ENCODE assay signal across 15 cellular contexts in genomic region chr5:81789033-81789432, GRCh38. TPM values are rescaled to one million over a fixed set of nuclear protein-coding genes. Genes with fewer than 3 reads are reported as not detected.
DNase-seq lines count a peak whose midpoint lies in the region; ATAC-seq, FAIRE-seq and TF ChIP-seq lines count a peak whose summit lies in the region.
"Had no signal": no experiment of that assay in that cellular context is flagged by ENCODE, and none has a peak within 500 bp of the region (broad histone marks: within the 10 kb centered on the region; RNA-seq: fewer than 3 reads in every experiment).

No MANE protein-coding gene starts in this region.

- no peak for TF ChIP-seq RAD21 in HepG2 (CRISPR knock-in tag; IDR thresholded peaks at IDR 0.05)

- H3K9ac ChIP-seq in HepG2 (ENCODE audit: insufficient read depth, low read depth, low read length): no peak overlapping the region
- H3K9ac ChIP-seq: KMS-11 had no signal

- no peak for ATAC-seq in HepG2
- no peak for ATAC-seq in HG03520 (IDR thresholded peaks at IDR 0.05; ENCODE audit: unreplicated experiment)
- ATAC-seq in HG03342 (IDR thresholded peaks at IDR 0.05; ENCODE audit: unreplicated experiment): no peak

- H3K27ac Mint-ChIP-seq in MCF 10A (ENCODE audit: low read depth, unreplicated experiment): peak overlapping the region; percentile 92
- H3K27ac Mint-ChIP-seq: activated naive CD8-positive, alpha-beta T cell; memory B cell had no signal

- H4K20me1 ChIP-seq in HepG2 (ENCODE audit: insufficient read depth, low read length): no peaks in the 10 kb centered on the region

- TF ChIP-seq POLR2A in breast epithelium (IDR thresholded peaks at IDR 0.05) (no peak), HepG2 (IDR thresholded peaks at IDR 0.05; ENCODE audit: insufficient read depth in 1 of 2, low read depth in 2 of 2, low read length in 2 of 2) (no peak)

- WGBS in HepG2 (ENCODE audit: low lambda C conversion rate): 42% methylated on average over 5 of the region's 5 CpGs

- H3K27ac ChIP-seq in breast epithelium: peak overlapping the region in 1 of 2 donors; percentile 71
- H3K27ac ChIP-seq in HepG2 (ENCODE audit: extremely low read length, insufficient read depth, low read length): no peak overlapping the region
- H3K27ac ChIP-seq: KMS-11 had no signal

- intact Hi-C loops in MCF 10A (cut with micrococcal nuclease): no loop called here
- intact Hi-C loops in breast epithelium (cut with DNase I; ENCODE audit: low total_unique reads): no loop called here
- intact Hi-C loops in HepG2 (cut with micrococcal nuclease; ENCODE audit: unreplicated experiment): no loop called here

- in situ Hi-C loops in HepG2 (cut with HindIII; ENCODE audit: extremely low pct_ligation_motif_present, low pct_unique_long_range_greater_than_20kb): no loop called here

- H3K9me3 Mint-ChIP-seq in MCF 10A (ENCODE audit: unreplicated experiment): peaks cover 7% of the 10 kb centered on the region
- H3K9me3 Mint-ChIP-seq: memory B cell had no signal

- H3K4me1 Mint-ChIP-seq in MCF 10A (ENCODE audit: insufficient read depth, unreplicated experiment): peaks cover 25% of the 10 kb centered on the region

- H3K4me1 ChIP-seq in breast epithelium: peaks cover 0 to 10% of the 10 kb centered on the region in 2 donors
- no peaks in the 10 kb centered on the region for H3K4me1 ChIP-seq in HepG2 (ENCODE audit: insufficient read depth, low read length)

- no peak overlapping the region for H2AFZ ChIP-seq in HepG2 (ENCODE audit: low read length)

- TF ChIP-seq CTCF in MCF 10A (IDR thresholded peaks at IDR 0.05; ENCODE audit: unreplicated experiment): no peak
- no peak for TF ChIP-seq CTCF in breast epithelium (IDR thresholded peaks at IDR 0.05)
- no peak for TF ChIP-seq CTCF in bronchial epithelial cell (IDR thresholded peaks at IDR 0.05; ENCODE audit: insufficient read depth, low read length, severe bottlenecking)
- TF ChIP-seq CTCF in HepG2 (CRISPR knock-in tag; IDR thresholded peaks at IDR 0.05): no peak

- FAIRE-seq in bronchial epithelial cell (lab: Jason Lieb, UNC): no peak
- no peak for FAIRE-seq in HepG2 (lab: Jason Lieb, UNC)

- no peaks in the 10 kb centered on the region for H3K27me3 Mint-ChIP-seq in MCF 10A (ENCODE audit: insufficient read depth, unreplicated experiment)
- H3K27me3 Mint-ChIP-seq: activated naive CD8-positive, alpha-beta T cell had no signal

- H3K4me3 ChIP-seq in breast epithelium (no peak overlapping the region), bronchial epithelial cell (ENCODE audit: low read depth, low read length) (no peak overlapping the region), HepG2 (replicated peaks in 1 of 3; ENCODE audit: insufficient read depth in 1 of 3, low read depth in 2 of 3, low read length in 3 of 3) (no peak overlapping the region)

- POLR2A ChIA-PET in MCF 10A (lab: Yijun Ruan, JAX): interaction anchor here (0.7 to 6.6 kb wide), 25 partner anchors 9 to 378 kb away, joined by 3 to 125 read pairs (median 6); partner anchors contain the start of gene SSBP2
- POLR2A ChIA-PET in HepG2 (lab: Yijun Ruan, JAX): no interaction called here

- no peaks in the 10 kb centered on the region for H3K36me3 Mint-ChIP-seq in MCF 10A (ENCODE audit: insufficient read depth, unreplicated experiment)
- H3K36me3 Mint-ChIP-seq: activated naive CD8-positive, alpha-beta T cell; memory B cell had no signal

- TF ChIP-seq EP300 in HepG2 (IDR thresholded peaks at IDR 0.05; ENCODE audit: low read depth in 2 of 2, low read length in 2 of 2) (no peak), HepG2 (CRISPR knock-in tag; IDR thresholded peaks at IDR 0.05; ENCODE audit: borderline replicate concordance) (no peak)

- BruUV-seq in MCF 10A (replicated peaks; lab: Mats Ljungman, UMichigan) (no TSS peak), HepG2 (replicated peaks; lab: Mats Ljungman, UMichigan) (no TSS peak)

- no peaks in the 10 kb centered on the region for H3K79me2 ChIP-seq in HepG2 (ENCODE audit: insufficient read depth, low read length)

- CTCF ChIA-PET in MCF 10A (lab: Yijun Ruan, JAX) (interaction anchor here (0.6 to 4.0 kb wide), 10 partner anchors 24 to 376 kb away, joined by 3 to 22 read pairs (median 4); partner anchors contain the start of gene SSBP2), HepG2 (lab: Yijun Ruan, JAX; ENCODE audit: low intra/inter-chr PET ratio, low total read pairs) (no interaction called here)

- H3K4me2 ChIP-seq in HepG2 (ENCODE audit: low read depth, low read length): no peak overlapping the region
- H3K4me2 ChIP-seq: KMS-11 had no signal

- peak; percentile 86 for DNase-seq in MCF 10A (ENCODE audit: unreplicated experiment)
- DNase-seq in breast epithelium (ENCODE audit: low spot score in 2 of 2): no peak
- DNase-seq in bronchial epithelial cell (ENCODE audit: low read depth): peak; percentile 81
- no peak for DNase-seq in HepG2 (ENCODE audit: low spot score)
- DNase-seq in activated gamma-delta T cell treated with Interleukin-2 at 50 U/mL for 16 hours: no peak
- no peak for DNase-seq in NCI-H2171 treated with DMSO at 0.1 percent for 48 hours (lab: John Stamatoyannopoulos, UW)
- DNase-seq: DMS 273 treated with DMSO at 0.1 percent for 48 hours, hypothalamus, NCI-H2171, T-helper 9 cell had no signal

- no peak overlapping the region for H3K4me3 Mint-ChIP-seq in MCF 10A (ENCODE audit: unreplicated experiment)
- H3K4me3 Mint-ChIP-seq: activated naive CD8-positive, alpha-beta T cell; memory B cell had no signal

- H3K36me3 ChIP-seq in breast epithelium: no peaks in the 10 kb centered on the region
- H3K36me3 ChIP-seq in bronchial epithelial cell (ENCODE audit: control insufficient read depth, insufficient read depth, low read length): no peaks in the 10 kb centered on the region
- H3K36me3 ChIP-seq in HepG2 (replicated peaks in 1 of 2; ENCODE audit: control insufficient read depth in 1 of 2, insufficient read depth in 2 of 2, low read length in 2 of 2): no peaks in the 10 kb centered on the region

- H3K27me3 ChIP-seq in breast epithelium: no peaks in the 10 kb centered on the region
- H3K27me3 ChIP-seq in bronchial epithelial cell (ENCODE audit: control insufficient read depth, insufficient read depth, low read length): no peaks in the 10 kb centered on the region
- H3K27me3 ChIP-seq in HepG2 (ENCODE audit: control insufficient read depth in 1 of 2, insufficient read depth in 2 of 2, low read length in 2 of 2): peaks cover 0 to 2% of the 10 kb centered on the region in 2 experiments; a peak in 2 of 5 replicates

- H3K9me3 ChIP-seq in breast epithelium: no peaks in the 10 kb centered on the region
- H3K9me3 ChIP-seq in HepG2 (ENCODE audit: low read length): no peaks in the 10 kb centered on the region

TF ChIP-seq in HepG2, 621 proteins besides CTCF, POLR2A, EP300 and RAD21:
- TF ChIP-seq BHLHE40 (IDR thresholded peaks at IDR 0.05; ENCODE audit: low read length): no peak
- peak; percentile 51; the same call in 1 of the 2 replicates for TF ChIP-seq FOSL2 (CRISPR knock-in tag; IDR thresholded peaks at IDR 0.05)
- TF ChIP-seq ISX (CRISPR knock-in tag; conservative IDR thresholded peaks at IDR 0.05): no peak
- no peak for TF ChIP-seq HIVEP1 (CRISPR knock-in tag; IDR thresholded peaks at IDR 0.05)
- no peak for TF ChIP-seq ZNF770 (CRISPR knock-in tag; IDR thresholded peaks at IDR 0.05)

RNA-seq across cellular contexts. Expression of gene SSBP2, which starts 38.1 kb away (rescaled TPM):
- total RNA-seq in MCF 10A (2022) (36.0 and 52.7 TPM in 2 replicates), breast epithelium (100 to 1,000 TPM in 1 of 3 donors, 10 to 100 TPM in 2; 65.5 to 110 (median 76.6) TPM), bronchial epithelial cell (7.9 and 13.4 TPM in 2 replicates), HepG2 (2016; rRNA removed; fragmentation: Illumina TruSeq; extraction: Trizol) (not detected in 2 replicates)
- total RNA-seq in HepG2 (2016; cell fraction: cytosol; rRNA removed; fragmentation: Illumina TruSeq; extraction: Trizol; ENCODE audit: low read depth): not detected in 2 replicates
- total RNA-seq in HepG2 (2016; cell fraction: insoluble cytoplasmic fraction; rRNA removed; fragmentation: Illumina TruSeq; extraction: Trizol): not detected in 2 replicates
- total RNA-seq in HepG2 (2016; cell fraction: membrane; rRNA removed; fragmentation: Illumina TruSeq; extraction: Trizol): 0.19 TPM in 1 of 2 replicates, not detected in the other
- total RNA-seq in HepG2 (2016; cell fraction: nucleus; rRNA removed; fragmentation: Illumina TruSeq; extraction: Trizol): not detected in 2 replicates
- polyA plus RNA-seq in HepG2 (2011; rRNA removed): 0.01 and 0.16 TPM in 2 replicates
- polyA plus RNA-seq in HepG2 (2011; cell fraction: cytosol; rRNA removed): 0.05 and 0.09 TPM in 2 replicates
- polyA plus RNA-seq in HepG2 (2011; cell fraction: nucleus; rRNA removed): 0.59 and 0.85 TPM in 2 replicates
- polyA plus RNA-seq in HepG2 (2012): not detected in 2 replicates
- not detected in 2 replicates for polyA plus RNA-seq in HepG2 (2016; cell fraction: cytosol; fragmentation: Illumina TruSeq; extraction: Trizol; ENCODE audit: low read depth)
- not detected in 2 replicates for polyA plus RNA-seq in HepG2 (2016; cell fraction: insoluble cytoplasmic fraction; fragmentation: Illumina TruSeq; extraction: Trizol; ENCODE audit: low read depth)
- polyA plus RNA-seq in HepG2 (2016; cell fraction: membrane; fragmentation: Illumina TruSeq; extraction: Trizol; ENCODE audit: low read depth): not detected in 2 replicates
- polyA plus RNA-seq in HepG2 (2016; cell fraction: nucleus; fragmentation: Illumina TruSeq; extraction: Trizol; ENCODE audit: insufficient read depth, low read depth): not detected in 2 replicates
- 7.6 TPM in 1 of 2 replicates, not detected in the other for polyA minus RNA-seq in HepG2 (2011; rRNA and poly(A)+ RNA removed; ENCODE audit: low replicate concordance)
- polyA minus RNA-seq in HepG2 (2011; cell fraction: cytosol; rRNA and poly(A)+ RNA removed): not detected in 2 replicates
- polyA minus RNA-seq in HepG2 (2011; cell fraction: nucleus; rRNA and poly(A)+ RNA removed): 0.52 and 0.99 TPM in 2 replicates

Comparison
In these comparisons a context has a peak if more than half of its experiments do, and no peak if none do; other contexts are left out.
1. DNase-seq: peak in MCF 10A (single experiment) and bronchial epithelial cell (single experiment); none in breast epithelium (0 of 2), HepG2 (single experiment), activated gamma-delta T cell treated with Interleukin-2 at 50 U/mL for 16 hours (single experiment) and NCI-H2171 treated with DMSO at 0.1 percent for 48 hours (single experiment).